8 cellular contexts compared by ENCODE assay signal in the genomic region with DNA sequence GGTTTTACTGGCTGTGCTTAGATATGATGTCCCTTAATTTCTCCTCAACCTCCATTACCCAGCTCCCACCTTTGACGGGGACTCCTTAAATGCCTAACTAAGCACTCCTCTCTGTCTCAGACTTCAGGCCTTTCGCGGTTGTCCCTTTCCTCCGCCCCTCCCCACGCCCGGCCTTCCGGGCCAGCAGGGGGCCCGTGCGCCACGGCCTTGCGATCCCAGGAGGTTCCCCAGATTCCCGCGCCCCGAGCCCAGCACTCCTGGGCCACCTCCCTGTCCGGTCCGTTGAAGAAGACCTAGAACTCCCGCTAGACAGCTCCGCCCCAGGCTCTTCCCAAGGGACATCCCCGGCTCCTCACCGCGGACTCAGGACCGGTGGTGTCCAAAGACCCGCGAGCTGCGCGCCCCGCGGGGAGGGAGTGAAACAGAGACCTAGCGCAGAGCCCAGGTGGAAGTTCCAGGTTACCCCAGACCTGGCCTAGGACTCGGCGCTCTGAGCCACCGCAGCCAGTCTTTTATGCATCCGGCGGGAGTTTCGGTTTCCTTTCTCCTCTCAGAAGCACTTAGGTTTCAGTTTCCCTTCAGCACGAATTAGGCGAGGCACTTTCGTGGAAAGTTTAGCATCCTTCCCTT. TPM values are rescaled to one million over a fixed set of nuclear protein-coding genes. Genes with fewer than 3 reads are reported as not detected.
A peak's percentile ranks its signal among the peaks of the same experiment; 100 is the strongest.
DNase-seq lines count a peak whose midpoint lies in the region; ATAC-seq and TF ChIP-seq lines count a peak whose summit lies in the region.

A gene with protein sequence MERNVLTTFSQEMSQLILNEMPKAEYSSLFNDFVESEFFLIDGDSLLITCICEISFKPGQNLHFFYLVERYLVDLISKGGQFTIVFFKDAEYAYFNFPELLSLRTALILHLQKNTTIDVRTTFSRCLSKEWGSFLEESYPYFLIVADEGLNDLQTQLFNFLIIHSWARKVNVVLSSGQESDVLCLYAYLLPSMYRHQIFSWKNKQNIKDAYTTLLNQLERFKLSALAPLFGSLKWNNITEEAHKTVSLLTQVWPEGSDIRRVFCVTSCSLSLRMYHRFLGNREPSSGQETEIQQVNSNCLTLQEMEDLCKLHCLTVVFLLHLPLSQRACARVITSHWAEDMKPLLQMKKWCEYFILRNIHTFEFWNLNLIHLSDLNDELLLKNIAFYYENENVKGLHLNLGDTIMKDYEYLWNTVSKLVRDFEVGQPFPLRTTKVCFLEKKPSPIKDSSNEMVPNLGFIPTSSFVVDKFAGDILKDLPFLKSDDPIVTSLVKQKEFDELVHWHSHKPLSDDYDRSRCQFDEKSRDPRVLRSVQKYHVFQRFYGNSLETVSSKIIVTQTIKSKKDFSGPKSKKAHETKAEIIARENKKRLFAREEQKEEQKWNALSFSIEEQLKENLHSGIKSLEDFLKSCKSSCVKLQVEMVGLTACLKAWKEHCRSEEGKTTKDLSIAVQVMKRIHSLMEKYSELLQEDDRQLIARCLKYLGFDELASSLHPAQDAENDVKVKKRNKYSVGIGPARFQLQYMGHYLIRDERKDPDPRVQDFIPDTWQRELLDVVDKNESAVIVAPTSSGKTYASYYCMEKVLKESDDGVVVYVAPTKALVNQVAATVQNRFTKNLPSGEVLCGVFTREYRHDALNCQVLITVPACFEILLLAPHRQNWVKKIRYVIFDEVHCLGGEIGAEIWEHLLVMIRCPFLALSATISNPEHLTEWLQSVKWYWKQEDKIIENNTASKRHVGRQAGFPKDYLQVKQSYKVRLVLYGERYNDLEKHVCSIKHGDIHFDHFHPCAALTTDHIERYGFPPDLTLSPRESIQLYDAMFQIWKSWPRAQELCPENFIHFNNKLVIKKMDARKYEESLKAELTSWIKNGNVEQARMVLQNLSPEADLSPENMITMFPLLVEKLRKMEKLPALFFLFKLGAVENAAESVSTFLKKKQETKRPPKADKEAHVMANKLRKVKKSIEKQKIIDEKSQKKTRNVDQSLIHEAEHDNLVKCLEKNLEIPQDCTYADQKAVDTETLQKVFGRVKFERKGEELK (N-terminal part only) (minus strand): TSS at position 487 of the 630 bp plus-strand sequence. CDS start 7,493 bp downstream, outside the sequence.

- no peaks in the 10 kb centered on the region for H3K9me3 Mint-ChIP-seq in activated B cell treated with CpG ODN at 0.5 μM for 24 hours

- peak within 1 kb of the TSS; percentile 95 for H3K27ac ChIP-seq in caudate nucleus (ENCODE audit: low read depth, low read length)

- intact Hi-C loops in activated B cell treated with CpG ODN at 0.5 μM for 24 hours (cut with micrococcal nuclease) = loop anchor here (1.0 to 10.0 kb wide), 7 partner anchors 162 to 1706 kb away; a partner anchor contains a TSS

- H3K4me1 Mint-ChIP-seq in activated B cell treated with CpG ODN at 0.5 μM for 24 hours = peaks cover 20% of the 10 kb centered on the region

- CTCF ChIA-PET in activated B cell treated with CpG ODN at 0.5 μM for 24 hours (lab: Charles Lee) = no interaction called here

- no peak for TF ChIP-seq CTCF in activated B cell treated with CpG ODN at 0.5 μM for 24 hours (IDR thresholded peaks at IDR 0.05)

- peak within 1 kb of the TSS; percentile 95 for H3K4me3 Mint-ChIP-seq in activated B cell treated with CpG ODN at 0.5 μM for 24 hours

- POLR2A ChIA-PET in activated B cell treated with CpG ODN at 0.5 μM for 24 hours (lab: Charles Lee) = interaction anchor here (0.6 to 2.9 kb wide), 2 partner anchors 161 to 1283 kb away, joined by 3 to 12 read pairs; a partner anchor contains a TSS

- H3K27me3 Mint-ChIP-seq in activated B cell treated with CpG ODN at 0.5 μM for 24 hours = no peaks in the 10 kb centered on the region

- ATAC-seq in HG02938 (IDR thresholded peaks at IDR 0.05; ENCODE audit: unreplicated experiment) = peak; percentile 99
- ATAC-seq in activated B cell treated with CpG ODN at 0.5 μM for 24 hours (ENCODE audit: low read depth) = peak; percentile 92

- DNase-seq in DMS79 treated with DMSO at 0.1 percent for 48 hours (lab: John Stamatoyannopoulos, UW) (peak; percentile 18), DMS79 (lab: John Stamatoyannopoulos, UW) (no peak), NCI-H2029 treated with DMSO at 0.1 percent for 48 hours (lab: John Stamatoyannopoulos, UW) (peak; percentile 66), activated B cell treated with CpG ODN at 0.5 μM for 24 hours (peak; percentile 68), caudate nucleus (lab: John Stamatoyannopoulos, UW) (peak in 49 of 61 donors; percentile 2 to 74 (median 28)), iris pigment epithelial cell (ENCODE audit: low read depth) (peak; percentile 80)
- peak; percentile 67 for DNase-seq in stimulated activated CD4-positive, alpha-beta T cell treated with anti-CD3 and anti-CD28 coated beads, Interleukin-12 subunit alpha, Interleukin-12 subunit beta, amount 100 ng/mL, for 4 hours

- peak within 1 kb of the TSS; percentile 96 for H3K27ac Mint-ChIP-seq in activated B cell treated with CpG ODN at 0.5 μM for 24 hours

- H3K36me3 Mint-ChIP-seq in activated B cell treated with CpG ODN at 0.5 μM for 24 hours (ENCODE audit: low read depth) = peaks cover 6% of the 10 kb centered on the region

RNA-seq across cellular contexts. Expression of the gene that starts here (rescaled TPM):
- 17.6 and 17.9 TPM in 2 replicates for total RNA-seq in activated B cell treated with CpG ODN at 0.5 μM for 24 hours
